Comparison of ENCODE assay signal across 29 cellular contexts in genomic region chr7:115740043-115740442, GRCh38.
"Had no signal": no experiment of that assay in that cellular context is flagged by ENCODE, and none has a peak within 500 bp of the region (broad histone marks: within the 10 kb centered on the region; RNA-seq: fewer than 3 reads in every experiment).

No MANE protein-coding gene starts in this region.

- H3K4me1 Mint-ChIP-seq: endodermal cell had no signal

- H3K27ac Mint-ChIP-seq: dendritic cell treated with granulocyte-macrophage colony-stimulating factor and Interleukin-4, amounts not matched to agents 40 ng/mL and 50 ng/mL, for 4 days; effector memory CD8-positive, alpha-beta T cell; endodermal cell had no signal

- H3K79me2 ChIP-seq: hepatocyte had no signal

- ATAC-seq: effector memory CD8-positive, alpha-beta T cell; esophagus mucosa; foreskin keratinocyte; gastrocnemius medialis; gastroesophageal sphincter; heart left ventricle; heart right ventricle had no signal

- FAIRE-seq: endometrium, endothelial cell of umbilical vein, frontal cortex had no signal

- H3K27ac ChIP-seq: coronary artery, dorsolateral prefrontal cortex, epithelial cell of prostate, esophagus muscularis mucosa, esophagus squamous epithelium, foreskin keratinocyte, gastrocnemius medialis, gastroesophageal sphincter, heart left ventricle, heart right ventricle, hepatocyte had no signal

- H3K4me3 Mint-ChIP-seq: dendritic cell treated with granulocyte-macrophage colony-stimulating factor and Interleukin-4, amounts not matched to agents 40 ng/mL and 50 ng/mL, for 4 days; effector memory CD8-positive, alpha-beta T cell; endodermal cell had no signal

- H2AFZ ChIP-seq: hepatocyte had no signal

- H3K4me3 ChIP-seq: coronary artery, dorsolateral prefrontal cortex, esophagus muscularis mucosa, esophagus squamous epithelium, gastrocnemius medialis, gastroesophageal sphincter, heart left ventricle, heart right ventricle, hepatocyte had no signal

- H3K4me1 ChIP-seq: esophagus muscularis mucosa, esophagus squamous epithelium, foreskin keratinocyte, gastrocnemius medialis, gastroesophageal sphincter, heart left ventricle, heart right ventricle had no signal

- H3K9me3 ChIP-seq: esophagus muscularis mucosa, esophagus squamous epithelium, gastrocnemius medialis, gastroesophageal sphincter, heart left ventricle, heart right ventricle had no signal

- H3K27me3 ChIP-seq: esophagus squamous epithelium, gastrocnemius medialis, gastroesophageal sphincter, heart left ventricle, heart right ventricle, hepatocyte had no signal

- H3K36me3 ChIP-seq: esophagus muscularis mucosa, esophagus squamous epithelium, gastrocnemius medialis, gastroesophageal sphincter, heart left ventricle, heart right ventricle had no signal

- H3K9me3 Mint-ChIP-seq: dendritic cell treated with granulocyte-macrophage colony-stimulating factor and Interleukin-4, amounts not matched to agents 40 ng/mL and 50 ng/mL, for 4 days; effector memory CD8-positive, alpha-beta T cell; endodermal cell had no signal

- DNase-seq: cortex of kidney; dermis blood vessel endothelial cell; dorsolateral prefrontal cortex; effector CD4-positive, alpha-beta T cell; effector CD8-positive, alpha-beta T cell; effector memory CD4-positive, alpha-beta T cell; effector memory CD8-positive, alpha-beta T cell; endodermal cell; erythroblast; esophagus squamous epithelium; foreskin fibroblast; foreskin keratinocyte; foreskin melanocyte; gastrocnemius medialis; glutamatergic neuron; head of caudate nucleus; heart left ventricle; heart right ventricle; hippocampal formation had no signal

- H3K27me3 Mint-ChIP-seq: dendritic cell treated with granulocyte-macrophage colony-stimulating factor and Interleukin-4, amounts not matched to agents 40 ng/mL and 50 ng/mL, for 4 days; effector memory CD8-positive, alpha-beta T cell had no signal

- H3K4me2 ChIP-seq: hepatocyte had no signal
